Comparison of ENCODE assay signal across 22 cellular contexts in the genomic region with DNA sequence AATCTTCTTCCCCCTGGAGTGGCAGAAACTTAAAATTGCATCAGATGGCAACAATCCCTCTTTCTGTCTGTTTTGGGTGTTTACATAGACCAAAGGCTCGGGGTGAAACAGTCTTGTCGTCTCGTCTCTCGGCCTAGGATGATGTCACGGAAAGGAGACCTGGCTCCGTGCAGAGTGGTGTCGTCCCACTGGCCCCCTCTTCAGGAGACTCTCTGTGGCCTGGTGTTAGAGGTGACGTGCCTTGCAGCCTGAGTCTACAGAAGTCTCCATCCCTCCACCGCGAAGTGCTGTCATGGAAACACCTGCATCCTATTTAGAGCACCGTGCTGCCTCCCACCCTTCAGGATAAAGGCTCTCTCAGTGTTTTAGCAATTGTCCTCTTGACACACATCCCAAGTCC.
DNase-seq lines count a peak whose midpoint lies in the region; ATAC-seq and TF ChIP-seq lines count a peak whose summit lies in the region.
"Had no signal": no experiment of that assay in that cellular context is flagged by ENCODE, and none has a peak within 500 bp of the region (broad histone marks: within the 10 kb centered on the region; RNA-seq: fewer than 3 reads in every experiment).

No MANE protein-coding gene starts in this region.

- no peak overlapping the region for H3K27ac Mint-ChIP-seq in GM23338
- no peak overlapping the region for H3K27ac Mint-ChIP-seq in WTC11
- H3K27ac Mint-ChIP-seq in CD8-positive, alpha-beta memory T cell, result no peak overlapping the region
- H3K27ac Mint-ChIP-seq: CD8-positive, alpha-beta T cell had no signal

- H2BK15ac ChIP-seq in mesendoderm (replicated peaks; ENCODE audit: low read depth), result no peak overlapping the region

- H2AFZ ChIP-seq in DND-41 (ENCODE audit: low read depth, low read length) (no peak overlapping the region), GM23338 (0 out of 2 replicates have a peak overlapping the region, but pooled peaks have one; percentile 32)

- no peaks in the 10 kb centered on the region for H3F3A ChIP-seq in GM23338 (replicated peaks; ENCODE audit: low read depth)

- no CpG with 5 or more reads among the region's 11 CpGs for WGBS in mesendoderm (ENCODE audit: extremely low coverage, insufficient coverage, low lambda C conversion rate)

- no peak overlapping the region for H3K23ac ChIP-seq in mesendoderm (ENCODE audit: low read length)

- no peak overlapping the region for H3K4me3 ChIP-seq in DND-41 (ENCODE audit: low read depth in 1 of 2, low read length in 2 of 2)
- H3K4me3 ChIP-seq in GM23338, result no peak overlapping the region
- H3K4me3 ChIP-seq in mesendoderm (ENCODE audit: low read length), result no peak overlapping the region
- H3K4me3 ChIP-seq in CD8-positive, alpha-beta memory T cell (ENCODE audit: low read length), result no peak overlapping the region
- H3K4me3 ChIP-seq: HAP-1, SK-N-MC had no signal

- H3K79me1 ChIP-seq in mesendoderm (ENCODE audit: low read length), result no peaks in the 10 kb centered on the region

- no peaks in the 10 kb centered on the region for H3K36me3 ChIP-seq in DND-41 (ENCODE audit: insufficient read depth, low read length)
- no peaks in the 10 kb centered on the region for H3K36me3 ChIP-seq in GM23338 (ENCODE audit: insufficient read depth)
- no peaks in the 10 kb centered on the region for H3K36me3 ChIP-seq in mesendoderm (ENCODE audit: control insufficient read depth, insufficient read depth, low read length)
- no peaks in the 10 kb centered on the region for H3K36me3 ChIP-seq in CD8-positive, alpha-beta memory T cell (ENCODE audit: insufficient read depth, low read length)
- H3K36me3 ChIP-seq: HAP-1 had no signal

- no peak for DNase-seq in DND-41
- peak; percentile 34 for DNase-seq in GM23338 (ENCODE audit: low spot score)
- peak; percentile 22 for DNase-seq in WTC11 (ENCODE audit: low spot score)
- DNase-seq in mesendoderm, result peak; percentile 56
- no peak for DNase-seq in mesenteric fat pad (ENCODE audit: low spot score)
- no peak for DNase-seq in CD8-positive, alpha-beta memory T cell
- no peak for DNase-seq in omental fat pad (ENCODE audit: low spot score)
- DNase-seq: CD8-positive, alpha-beta T cell; DMS 273 treated with DMSO at 0.1 percent for 48 hours; DMS79; Kasumi-1; NCI-H1105; NCI-H1436 treated with DMSO at 0.1 percent for 48 hours; NCI-H1930; NCI-H2107; NCI-H446 treated with DMSO at 0.1 percent for 48 hours; NCI-H526; SIG-M5 had no signal

- H3K9me3 ChIP-seq in DND-41 (ENCODE audit: insufficient read depth, low read length, severe bottlenecking), result no peaks in the 10 kb centered on the region
- no peaks in the 10 kb centered on the region for H3K9me3 ChIP-seq in CD8-positive, alpha-beta memory T cell (ENCODE audit: low read length)
- H3K9me3 ChIP-seq: HAP-1 had no signal

- no peak overlapping the region for H3K4ac ChIP-seq in mesendoderm (ENCODE audit: low read depth, low read length)

- H2BK120ac ChIP-seq in mesendoderm (ENCODE audit: low read depth, low read length), result no peak overlapping the region

- no peaks in the 10 kb centered on the region for H3K27me3 ChIP-seq in DND-41 (ENCODE audit: insufficient read depth, low read length, poor library complexity)
- no peaks in the 10 kb centered on the region for H3K27me3 ChIP-seq in GM23338 (ENCODE audit: insufficient read depth)
- H3K27me3 ChIP-seq in mesendoderm (ENCODE audit: insufficient read depth, low read length, poor library complexity), result no peaks in the 10 kb centered on the region
- no peaks in the 10 kb centered on the region for H3K27me3 ChIP-seq in CD8-positive, alpha-beta memory T cell (ENCODE audit: insufficient read depth, low read length, poor library complexity, severe bottlenecking)

- H4K20me1 ChIP-seq in DND-41 (ENCODE audit: insufficient read depth, low read length) (no peaks in the 10 kb centered on the region), GM23338 (replicated peaks; ENCODE audit: insufficient read depth) (no peaks in the 10 kb centered on the region)

- TF ChIP-seq CTCF in DND-41 (IDR thresholded peaks at IDR 0.05; ENCODE audit: borderline replicate concordance, extremely low read depth, low read length, poor library complexity, severe bottlenecking) (no peak), GM23338 (conservative IDR thresholded peaks at IDR 0.05; ENCODE audit: low read depth in 2 of 2) (peak in 1 of 2 experiments; percentile 29; a peak in 1 of 4 replicates), WTC11 (IDR thresholded peaks at IDR 0.05) (no peak), omental fat pad (IDR thresholded peaks at IDR 0.05) (no peak)

- POLR2A ChIA-PET in WTC11 (lab: Charles Lee), result no interaction called here
- POLR2A ChIA-PET in CD8-positive, alpha-beta memory T cell (lab: Charles Lee), result no interaction called here

- peaks cover 10% of the 10 kb centered on the region; the same call in 1 of the 3 replicates for H3K9me3 Mint-ChIP-seq in GM23338
- peaks cover 11% of the 10 kb centered on the region for H3K9me3 Mint-ChIP-seq in WTC11
- peaks cover 5 to 11% (median 5%) of the 10 kb centered on the region in 5 donors for H3K9me3 Mint-ChIP-seq in CD8-positive, alpha-beta memory T cell

- ATAC-seq in DND-41 (ENCODE audit: insufficient read depth, low read depth) (peak; percentile 33; the same call in 1 of the 3 replicates), GM23338 (peak; percentile 44; the same call in 2 of the 3 replicates), WTC11 (peak; percentile 77), omental fat pad (ENCODE audit: low FRiP score) (no peak)
- ATAC-seq: CD8-positive, alpha-beta T cell; Panc1 had no signal

- H3K18ac ChIP-seq in mesendoderm (ENCODE audit: low read length), result no peak overlapping the region

- H4K8ac ChIP-seq in mesendoderm (ENCODE audit: low read depth, low read length), result no peak overlapping the region

- H3K27me3 Mint-ChIP-seq in GM23338 (ENCODE audit: insufficient read depth, low read depth, poor library complexity) (no peaks in the 10 kb centered on the region), WTC11 (ENCODE audit: low read depth) (no peaks in the 10 kb centered on the region; the same call in 1 of the 2 replicates)
- no peaks in the 10 kb centered on the region for H3K27me3 Mint-ChIP-seq in CD8-positive, alpha-beta memory T cell

- H3K4me1 ChIP-seq in DND-41 (ENCODE audit: insufficient read depth, low read length) (peaks cover 16% of the 10 kb centered on the region), GM23338 (ENCODE audit: insufficient read depth) (no peaks in the 10 kb centered on the region), mesendoderm (ENCODE audit: control insufficient read depth, low read depth, low read length) (no peaks in the 10 kb centered on the region)
- H3K4me1 ChIP-seq in CD8-positive, alpha-beta memory T cell (ENCODE audit: insufficient read depth, low read length), result no peaks in the 10 kb centered on the region
- H3K4me1 ChIP-seq: HAP-1 had no signal

- H4K5ac ChIP-seq in mesendoderm (ENCODE audit: low read length), result no peak overlapping the region

- H3K56ac ChIP-seq in mesendoderm (ENCODE audit: low read length), result no peak overlapping the region

- CTCF ChIA-PET in WTC11 (lab: Charles Lee), result no interaction called here
- CTCF ChIA-PET in CD8-positive, alpha-beta memory T cell (lab: Charles Lee), result no interaction called here

- H3K4me2 ChIP-seq in DND-41 (ENCODE audit: insufficient read depth, low read length) (no peak overlapping the region), GM23338 (no peak overlapping the region), mesendoderm (ENCODE audit: low read length) (no peak overlapping the region)

- H3K36me3 Mint-ChIP-seq in GM23338 (ENCODE audit: low read depth) (no peaks in the 10 kb centered on the region), WTC11 (no peaks in the 10 kb centered on the region)
- no peaks in the 10 kb centered on the region for H3K36me3 Mint-ChIP-seq in CD8-positive, alpha-beta memory T cell
- H3K36me3 Mint-ChIP-seq: CD8-positive, alpha-beta T cell had no signal

- H3K79me2 ChIP-seq in DND-41 (ENCODE audit: insufficient read depth, low read length) (no peaks in the 10 kb centered on the region), GM23338 (replicated peaks; ENCODE audit: insufficient read depth) (no peaks in the 10 kb centered on the region), mesendoderm (ENCODE audit: control insufficient read depth, insufficient read depth, low read length) (no peaks in the 10 kb centered on the region)

- H3K4me3 Mint-ChIP-seq in GM23338 (no peak overlapping the region), WTC11 (no peak overlapping the region)
- no peak overlapping the region for H3K4me3 Mint-ChIP-seq in CD8-positive, alpha-beta memory T cell
- H3K4me3 Mint-ChIP-seq: CD8-positive, alpha-beta T cell had no signal

- H2AK5ac ChIP-seq in mesendoderm (ENCODE audit: low read length), result no peak overlapping the region

- H3K4me1 Mint-ChIP-seq in GM23338 (no peaks in the 10 kb centered on the region), WTC11 (peaks cover 4% of the 10 kb centered on the region; the same call in 1 of the 2 replicates)
- H3K4me1 Mint-ChIP-seq in CD8-positive, alpha-beta memory T cell, result no peaks in the 10 kb centered on the region

- H3K27ac ChIP-seq in DND-41 (ENCODE audit: low read length), result no peak overlapping the region
- no peak overlapping the region for H3K27ac ChIP-seq in GM23338 (ENCODE audit: low read depth)
- H3K27ac ChIP-seq in mesendoderm (ENCODE audit: low read depth, low read length), result no peak overlapping the region
- H3K27ac ChIP-seq in CD8-positive, alpha-beta memory T cell (ENCODE audit: low read depth, low read length), result no peak overlapping the region
- H3K27ac ChIP-seq: C4-2B, SK-N-MC had no signal

- H3K9ac ChIP-seq in DND-41 (ENCODE audit: low read depth, low read length), result no peak overlapping the region
- H3K9ac ChIP-seq in mesendoderm (ENCODE audit: low read length), result no peak overlapping the region

- no peak overlapping the region for H2BK5ac ChIP-seq in mesendoderm (ENCODE audit: low read length)

- H3K9me2 ChIP-seq in GM23338 (ENCODE audit: insufficient read depth), result 0 out of 2 replicates have a peak, but pooled peaks cover 5% of the 10 kb centered on the region

TF ChIP-seq in WTC11, 78 proteins besides CTCF, POLR2A, EP300 and RAD21 (continues in another document):
- TF ChIP-seq RORB (CRISPR knock-in tag; IDR thresholded peaks at IDR 0.05) (no peak), OVOL2 (CRISPR knock-in tag; IDR thresholded peaks at IDR 0.05; ENCODE audit: borderline replicate concordance) (no peak), ZNF512 (CRISPR knock-in tag; IDR thresholded peaks at IDR 0.05; ENCODE audit: borderline replicate concordance) (no peak)

Comparison
In these comparisons a context has a peak if more than half of its experiments do, and no peak if none do; other contexts are left out.
1. DNase-seq: peak in GM23338 (single experiment), WTC11 (single experiment) and mesendoderm (single experiment); none in DND-41 (single experiment), mesenteric fat pad (single experiment), CD8-positive, alpha-beta memory T cell (0 of 5) and omental fat pad (single experiment).